ENCODE assay signal across 8 cellular contexts in the genomic region with DNA sequence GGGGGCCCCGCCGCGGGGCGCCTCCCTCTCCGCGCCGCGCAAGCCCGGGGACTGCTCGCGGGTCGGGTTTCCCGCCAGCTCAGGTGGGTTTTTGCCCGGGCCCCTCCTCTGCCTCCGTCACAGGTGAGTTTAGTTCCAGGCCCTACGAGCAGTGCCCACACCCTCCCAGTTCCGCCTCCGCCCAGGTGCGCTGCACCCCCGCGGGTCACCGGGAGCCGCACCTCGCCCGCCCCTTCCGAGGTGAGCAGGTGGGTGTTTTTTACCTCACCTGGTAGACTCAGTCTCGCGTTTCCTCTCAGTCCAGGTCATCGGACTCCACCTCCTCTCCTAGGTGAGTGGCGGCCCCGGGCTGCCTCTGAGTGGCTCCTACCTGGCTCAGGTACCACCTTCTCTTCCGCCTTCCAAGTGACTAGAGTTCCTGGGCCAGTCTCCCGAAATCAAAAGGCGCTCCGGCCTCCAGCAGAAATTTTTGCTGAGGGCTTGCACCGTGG. TPM values are rescaled to one million over a fixed set of nuclear protein-coding genes. Genes with fewer than 3 reads are reported as not detected.
DNase-seq lines count a peak whose midpoint lies in the region; ATAC-seq and TF ChIP-seq lines count a peak whose summit lies in the region.

A gene with protein sequence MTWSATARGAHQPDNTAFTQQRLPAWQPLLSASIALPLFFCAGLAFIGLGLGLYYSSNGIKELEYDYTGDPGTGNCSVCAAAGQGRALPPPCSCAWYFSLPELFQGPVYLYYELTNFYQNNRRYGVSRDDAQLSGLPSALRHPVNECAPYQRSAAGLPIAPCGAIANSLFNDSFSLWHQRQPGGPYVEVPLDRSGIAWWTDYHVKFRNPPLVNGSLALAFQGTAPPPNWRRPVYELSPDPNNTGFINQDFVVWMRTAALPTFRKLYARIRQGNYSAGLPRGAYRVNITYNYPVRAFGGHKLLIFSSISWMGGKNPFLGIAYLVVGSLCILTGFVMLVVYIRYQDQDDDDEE (minus strand): TSS at position 153 of the 491 bp plus-strand sequence. CDS start 191 bp downstream, outside the sequence.

- H3K9me3 ChIP-seq in mucosa of descending colon: no peaks in the 10 kb centered on the region

- peaks cover 6% of the 10 kb centered on the region for H3K4me1 ChIP-seq in mucosa of descending colon (ENCODE audit: low read depth)

- no peaks in the 10 kb centered on the region for H3K9me3 Mint-ChIP-seq in type B pancreatic cell

- H3K36me3 Mint-ChIP-seq in type B pancreatic cell: no peaks in the 10 kb centered on the region

- CTCF ChIA-PET in RWPE1 (lab: Yijun Ruan, JAX): interaction anchor here (0.5 to 0.7 kb wide), 4 partner anchors 9 to 187 kb away, joined by 3 to 5 read pairs (median 4); no protein-coding TSS in a partner anchor

- peaks cover 20% of the 10 kb centered on the region for H3K4me1 Mint-ChIP-seq in type B pancreatic cell (ENCODE audit: unreplicated experiment)

- peak within 1 kb of the TSS; percentile 92 for H3K4me3 Mint-ChIP-seq in type B pancreatic cell

- POLR2A ChIA-PET in RWPE1 (lab: Yijun Ruan, JAX; ENCODE audit: low non-redundant PET): interaction anchor here (0.5 to 0.7 kb wide), 2 partner anchors 38 to 244 kb away, joined by 3 read pairs; no protein-coding TSS in a partner anchor

- intact Hi-C loops in mucosa of descending colon (cut with DNase I, micrococcal nuclease): no loop called here

- H3K27ac ChIP-seq in RWPE1: no peak within 1 kb of the TSS
- peak within 1 kb of the TSS; percentile 55 to 86 for H3K27ac ChIP-seq in coronary artery

- peaks cover 33% of the 10 kb centered on the region for H3K27me3 Mint-ChIP-seq in type B pancreatic cell

- H3K27ac Mint-ChIP-seq in type B pancreatic cell: peak within 1 kb of the TSS; percentile 97

- peak within 1 kb of the TSS; percentile 68 for H3K4me3 ChIP-seq in coronary artery
- peak within 1 kb of the TSS; percentile 59 for H3K4me3 ChIP-seq in mucosa of descending colon

- no peaks in the 10 kb centered on the region for H3K36me3 ChIP-seq in mucosa of descending colon (ENCODE audit: low read depth)

- ATAC-seq in HG02642 (IDR thresholded peaks at IDR 0.05; ENCODE audit: poor library complexity, unreplicated experiment): peak; percentile 27
- ATAC-seq in mucosa of descending colon: peak; percentile 86
- no peak for ATAC-seq in HG03196 (IDR thresholded peaks at IDR 0.05; ENCODE audit: unreplicated experiment)

- peak; percentile 94 for DNase-seq in RWPE1 (ENCODE audit: low spot score)
- DNase-seq in coronary artery (ENCODE audit: low spot score): no peak
- peak; percentile 90 to 94 (median 92) for DNase-seq in mucosa of descending colon
- DNase-seq in type B pancreatic cell (ENCODE audit: extremely low spot score, unreplicated experiment): peak; percentile 77
- no peak for DNase-seq in putamen (ENCODE audit: low spot score)
- no peak for DNase-seq in inferior parietal cortex (ENCODE audit: extremely low spot score)

- no peak for TF ChIP-seq CTCF in RWPE1 (conservative IDR thresholded peaks at IDR 0.05; ENCODE audit: low read depth)
- TF ChIP-seq CTCF in coronary artery (IDR thresholded peaks at IDR 0.05): no peak
- TF ChIP-seq CTCF in mucosa of descending colon (IDR thresholded peaks at IDR 0.05): no peak
- TF ChIP-seq CTCF in type B pancreatic cell (conservative IDR thresholded peaks at IDR 0.05): no peak

RNA-seq across cellular contexts. Expression of the gene that starts here (rescaled TPM):
- total RNA-seq in mucosa of descending colon (10 to 100 TPM; 26.2 to 83.8 (median 54.1) TPM), type B pancreatic cell (ENCODE audit: low replicate concordance) (12.2 and 25.3 TPM in 2 replicates)

Comparison
In these comparisons a context has a peak if more than half of its experiments do, and no peak if none do; other contexts are left out.
1. DNase-seq: peak in RWPE1 (single experiment), mucosa of descending colon (3 of 3) and type B pancreatic cell (single experiment); none in coronary artery (single experiment), putamen (single experiment) and inferior parietal cortex (single experiment).